Comparison of ENCODE assay signal across 25 cellular contexts in genomic region chr6:161414180-161414579, GRCh38.
DNase-seq lines count a peak whose midpoint lies in the region; ATAC-seq lines count a peak whose summit lies in the region.
"Had no signal": no experiment of that assay in that cellular context is flagged by ENCODE, and none has a peak within 500 bp of the region (broad histone marks: within the 10 kb centered on the region; RNA-seq: fewer than 3 reads in every experiment).

No MANE protein-coding gene starts in this region.

- H2BK12ac ChIP-seq in mesenchymal stem cell (ENCODE audit: low read length in 2 of 2) = no peak overlapping the region

- H4K91ac ChIP-seq in mesenchymal stem cell (ENCODE audit: low read length) = no peak overlapping the region

- peak in 1 of 2 experiments; percentile 47 for DNase-seq in SJCRH30
- DNase-seq in cerebellum (ENCODE audit: low spot score) = peak; percentile 63
- DNase-seq in mesenchymal stem cell = no peak
- DNase-seq in DMS 273 (lab: John Stamatoyannopoulos, UW; ENCODE audit: unreplicated experiment) = no peak
- no peak for DNase-seq in putamen (ENCODE audit: low spot score)
- DNase-seq: activated CD4-positive, alpha-beta T cell treated with anti-CD3 and anti-CD28 coated beads for 36 hours; activated naive CD4-positive, alpha-beta T cell treated with anti-CD3 and anti-CD28 coated beads, Interleukin-2, amount 10 ng/mL, durations not matched to agents 7 days and 5 days; activated T-cell treated with anti-CD3 and anti-CD28 coated beads, Interleukin-2, amount 50 U/mL, for 48 hours; CD8-positive, alpha-beta memory T cell; DMS53; effector CD4-positive, alpha-beta T cell; foreskin melanocyte; islet precursor cell; Karpas-422; naive B cell; NCI-H1092; NCI-H2081 treated with DMSO at 0.1 percent for 48 hours; OCI-M1; SHP77 treated with DMSO at 0.1 percent for 48 hours; stimulated activated CD4-positive, alpha-beta T cell treated with anti-CD3 and anti-CD28 coated beads, Interleukin-1b, Interleukin-23, amount 100 ng/mL, for 48 hours; testis had no signal

- no peak overlapping the region for H2BK120ac ChIP-seq in mesenchymal stem cell (ENCODE audit: low read depth, low read length)

- H3K27me3 ChIP-seq in SJCRH30 (no peaks in the 10 kb centered on the region), mesenchymal stem cell (ENCODE audit: control insufficient read depth in 1 of 2, insufficient read depth in 1 of 2, low read length in 2 of 2) (peaks cover 0 to 33% of the 10 kb centered on the region in 2 experiments), skeletal muscle satellite cell (ENCODE audit: control insufficient read depth, insufficient read depth, low read length) (no peaks in the 10 kb centered on the region)
- H3K27me3 ChIP-seq: pancreas, testis had no signal

- H2BK15ac ChIP-seq in mesenchymal stem cell (ENCODE audit: low read depth, poor library complexity, severe bottlenecking) = no peak overlapping the region

- no peaks in the 10 kb centered on the region for H3K79me1 ChIP-seq in mesenchymal stem cell (replicated peaks; ENCODE audit: low read length, poor library complexity, severe bottlenecking)

- H3K36me3 ChIP-seq in SJCRH30 (no peaks in the 10 kb centered on the region), mesenchymal stem cell (ENCODE audit: control insufficient read depth in 1 of 2, insufficient read depth in 2 of 2, low read depth in 1 of 2, low read length in 2 of 2) (no peaks in the 10 kb centered on the region), skeletal muscle satellite cell (ENCODE audit: insufficient read depth, low read length) (no peaks in the 10 kb centered on the region)
- H3K36me3 ChIP-seq: pancreas had no signal

- H3K14ac ChIP-seq in mesenchymal stem cell (ENCODE audit: low read length in 2 of 2) = no peak overlapping the region

- no peak overlapping the region for H3K18ac ChIP-seq in mesenchymal stem cell (ENCODE audit: low read depth in 1 of 2, low read length in 2 of 2)

- H3K4me2 ChIP-seq in mesenchymal stem cell (ENCODE audit: low read length, poor library complexity, severe bottlenecking) (no peak overlapping the region), skeletal muscle satellite cell (ENCODE audit: low read length) (peak overlapping the region; percentile 31)

- no peak overlapping the region for H2AFZ ChIP-seq in mesenchymal stem cell (ENCODE audit: low read depth, low read length)

- H3K9me3 ChIP-seq in SJCRH30 (replicated peaks) (no peaks in the 10 kb centered on the region), mesenchymal stem cell (ENCODE audit: control insufficient read depth, low read length) (peaks cover 4% of the 10 kb centered on the region), skeletal muscle satellite cell (replicated peaks; ENCODE audit: low read length) (no peaks in the 10 kb centered on the region)
- H3K9me3 ChIP-seq: pancreas, testis had no signal

- no peak overlapping the region for H2BK5ac ChIP-seq in mesenchymal stem cell (ENCODE audit: low read depth, low read length, poor library complexity, severe bottlenecking)

- H3K4me3 ChIP-seq in SJCRH30 (peak overlapping the region; percentile 7; the same call in 1 of the 2 replicates), mesenchymal stem cell (ENCODE audit: insufficient read depth in 1 of 2, low read depth in 1 of 2, low read length in 2 of 2) (no peak overlapping the region), skeletal muscle satellite cell (ENCODE audit: low read length) (no peak overlapping the region)
- H3K4me3 ChIP-seq: pancreas, skin epidermis, testis had no signal

- H2AK5ac ChIP-seq in mesenchymal stem cell (ENCODE audit: low read length, severe bottlenecking) = peak overlapping the region; percentile 11

- no peak for ATAC-seq in HG02938 (IDR thresholded peaks at IDR 0.05; ENCODE audit: unreplicated experiment)
- ATAC-seq: activated CD4-positive, alpha-beta T cell treated with anti-CD3 and anti-CD28 coated beads for 36 hours had no signal

- peaks cover 52% of the 10 kb centered on the region for H3K4me1 ChIP-seq in SJCRH30
- peaks cover 22% of the 10 kb centered on the region for H3K4me1 ChIP-seq in mesenchymal stem cell (ENCODE audit: control insufficient read depth, insufficient read depth, low read depth, low read length)
- peaks cover 56% of the 10 kb centered on the region for H3K4me1 ChIP-seq in skeletal muscle satellite cell (ENCODE audit: control insufficient read depth, insufficient read depth, low read length)

- peak overlapping the region; percentile 64 for H3K27ac ChIP-seq in SJCRH30
- H3K27ac ChIP-seq in mesenchymal stem cell (ENCODE audit: low read length, poor library complexity, severe bottlenecking) = no peak overlapping the region
- H3K27ac ChIP-seq: testis had no signal

- no peak overlapping the region for H4K8ac ChIP-seq in mesenchymal stem cell (ENCODE audit: low read length)

- H3K23ac ChIP-seq in mesenchymal stem cell (ENCODE audit: low read length in 2 of 2) = no peak overlapping the region

- 85% methylated on average over 11 of the region's 11 CpGs for WGBS in mesenchymal stem cell

- H3K4ac ChIP-seq in mesenchymal stem cell (ENCODE audit: low read depth in 1 of 2, low read length in 2 of 2) = no peak overlapping the region

- H3K9ac ChIP-seq in mesenchymal stem cell (ENCODE audit: low read length) = no peak overlapping the region
- peak overlapping the region; percentile 50 for H3K9ac ChIP-seq in skeletal muscle satellite cell (ENCODE audit: low read depth, low read length)
